ENCODE assay signal across 1 cellular context in the genomic region with DNA sequence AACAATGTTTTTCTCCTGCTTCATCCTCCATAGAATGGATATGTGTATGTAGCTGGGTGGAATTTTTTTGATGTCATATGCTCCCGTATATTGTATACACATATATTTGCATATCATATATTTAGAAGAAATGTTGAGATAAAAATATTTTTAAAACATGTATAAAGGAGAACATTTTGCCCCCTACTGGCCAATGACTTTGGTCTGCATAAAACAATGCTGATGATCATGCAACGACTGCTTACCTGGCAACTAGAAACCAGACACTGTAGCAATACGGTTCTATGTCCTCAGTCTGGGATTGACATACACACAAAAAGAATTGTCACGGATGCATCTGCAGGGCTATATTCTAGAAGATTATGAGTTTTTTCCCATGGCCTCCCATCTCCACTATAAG.
TF ChIP-seq lines count a peak whose summit lies in the region.

No MANE protein-coding gene starts in this region.

TF ChIP-seq in GM23338, 12 proteins besides CTCF, POLR2A, EP300 and RAD21 (continued from another document):
- TF ChIP-seq, protein P1, sequence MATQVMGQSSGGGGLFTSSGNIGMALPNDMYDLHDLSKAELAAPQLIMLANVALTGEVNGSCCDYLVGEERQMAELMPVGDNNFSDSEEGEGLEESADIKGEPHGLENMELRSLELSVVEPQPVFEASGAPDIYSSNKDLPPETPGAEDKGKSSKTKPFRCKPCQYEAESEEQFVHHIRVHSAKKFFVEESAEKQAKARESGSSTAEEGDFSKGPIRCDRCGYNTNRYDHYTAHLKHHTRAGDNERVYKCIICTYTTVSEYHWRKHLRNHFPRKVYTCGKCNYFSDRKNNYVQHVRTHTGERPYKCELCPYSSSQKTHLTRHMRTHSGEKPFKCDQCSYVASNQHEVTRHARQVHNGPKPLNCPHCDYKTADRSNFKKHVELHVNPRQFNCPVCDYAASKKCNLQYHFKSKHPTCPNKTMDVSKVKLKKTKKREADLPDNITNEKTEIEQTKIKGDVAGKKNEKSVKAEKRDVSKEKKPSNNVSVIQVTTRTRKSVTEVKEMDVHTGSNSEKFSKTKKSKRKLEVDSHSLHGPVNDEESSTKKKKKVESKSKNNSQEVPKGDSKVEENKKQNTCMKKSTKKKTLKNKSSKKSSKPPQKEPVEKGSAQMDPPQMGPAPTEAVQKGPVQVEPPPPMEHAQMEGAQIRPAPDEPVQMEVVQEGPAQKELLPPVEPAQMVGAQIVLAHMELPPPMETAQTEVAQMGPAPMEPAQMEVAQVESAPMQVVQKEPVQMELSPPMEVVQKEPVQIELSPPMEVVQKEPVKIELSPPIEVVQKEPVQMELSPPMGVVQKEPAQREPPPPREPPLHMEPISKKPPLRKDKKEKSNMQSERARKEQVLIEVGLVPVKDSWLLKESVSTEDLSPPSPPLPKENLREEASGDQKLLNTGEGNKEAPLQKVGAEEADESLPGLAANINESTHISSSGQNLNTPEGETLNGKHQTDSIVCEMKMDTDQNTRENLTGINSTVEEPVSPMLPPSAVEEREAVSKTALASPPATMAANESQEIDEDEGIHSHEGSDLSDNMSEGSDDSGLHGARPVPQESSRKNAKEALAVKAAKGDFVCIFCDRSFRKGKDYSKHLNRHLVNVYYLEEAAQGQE (IDR thresholded peaks at IDR 0.05; ENCODE audit: unreplicated experiment), result no peak
- TF ChIP-seq, protein P2, sequence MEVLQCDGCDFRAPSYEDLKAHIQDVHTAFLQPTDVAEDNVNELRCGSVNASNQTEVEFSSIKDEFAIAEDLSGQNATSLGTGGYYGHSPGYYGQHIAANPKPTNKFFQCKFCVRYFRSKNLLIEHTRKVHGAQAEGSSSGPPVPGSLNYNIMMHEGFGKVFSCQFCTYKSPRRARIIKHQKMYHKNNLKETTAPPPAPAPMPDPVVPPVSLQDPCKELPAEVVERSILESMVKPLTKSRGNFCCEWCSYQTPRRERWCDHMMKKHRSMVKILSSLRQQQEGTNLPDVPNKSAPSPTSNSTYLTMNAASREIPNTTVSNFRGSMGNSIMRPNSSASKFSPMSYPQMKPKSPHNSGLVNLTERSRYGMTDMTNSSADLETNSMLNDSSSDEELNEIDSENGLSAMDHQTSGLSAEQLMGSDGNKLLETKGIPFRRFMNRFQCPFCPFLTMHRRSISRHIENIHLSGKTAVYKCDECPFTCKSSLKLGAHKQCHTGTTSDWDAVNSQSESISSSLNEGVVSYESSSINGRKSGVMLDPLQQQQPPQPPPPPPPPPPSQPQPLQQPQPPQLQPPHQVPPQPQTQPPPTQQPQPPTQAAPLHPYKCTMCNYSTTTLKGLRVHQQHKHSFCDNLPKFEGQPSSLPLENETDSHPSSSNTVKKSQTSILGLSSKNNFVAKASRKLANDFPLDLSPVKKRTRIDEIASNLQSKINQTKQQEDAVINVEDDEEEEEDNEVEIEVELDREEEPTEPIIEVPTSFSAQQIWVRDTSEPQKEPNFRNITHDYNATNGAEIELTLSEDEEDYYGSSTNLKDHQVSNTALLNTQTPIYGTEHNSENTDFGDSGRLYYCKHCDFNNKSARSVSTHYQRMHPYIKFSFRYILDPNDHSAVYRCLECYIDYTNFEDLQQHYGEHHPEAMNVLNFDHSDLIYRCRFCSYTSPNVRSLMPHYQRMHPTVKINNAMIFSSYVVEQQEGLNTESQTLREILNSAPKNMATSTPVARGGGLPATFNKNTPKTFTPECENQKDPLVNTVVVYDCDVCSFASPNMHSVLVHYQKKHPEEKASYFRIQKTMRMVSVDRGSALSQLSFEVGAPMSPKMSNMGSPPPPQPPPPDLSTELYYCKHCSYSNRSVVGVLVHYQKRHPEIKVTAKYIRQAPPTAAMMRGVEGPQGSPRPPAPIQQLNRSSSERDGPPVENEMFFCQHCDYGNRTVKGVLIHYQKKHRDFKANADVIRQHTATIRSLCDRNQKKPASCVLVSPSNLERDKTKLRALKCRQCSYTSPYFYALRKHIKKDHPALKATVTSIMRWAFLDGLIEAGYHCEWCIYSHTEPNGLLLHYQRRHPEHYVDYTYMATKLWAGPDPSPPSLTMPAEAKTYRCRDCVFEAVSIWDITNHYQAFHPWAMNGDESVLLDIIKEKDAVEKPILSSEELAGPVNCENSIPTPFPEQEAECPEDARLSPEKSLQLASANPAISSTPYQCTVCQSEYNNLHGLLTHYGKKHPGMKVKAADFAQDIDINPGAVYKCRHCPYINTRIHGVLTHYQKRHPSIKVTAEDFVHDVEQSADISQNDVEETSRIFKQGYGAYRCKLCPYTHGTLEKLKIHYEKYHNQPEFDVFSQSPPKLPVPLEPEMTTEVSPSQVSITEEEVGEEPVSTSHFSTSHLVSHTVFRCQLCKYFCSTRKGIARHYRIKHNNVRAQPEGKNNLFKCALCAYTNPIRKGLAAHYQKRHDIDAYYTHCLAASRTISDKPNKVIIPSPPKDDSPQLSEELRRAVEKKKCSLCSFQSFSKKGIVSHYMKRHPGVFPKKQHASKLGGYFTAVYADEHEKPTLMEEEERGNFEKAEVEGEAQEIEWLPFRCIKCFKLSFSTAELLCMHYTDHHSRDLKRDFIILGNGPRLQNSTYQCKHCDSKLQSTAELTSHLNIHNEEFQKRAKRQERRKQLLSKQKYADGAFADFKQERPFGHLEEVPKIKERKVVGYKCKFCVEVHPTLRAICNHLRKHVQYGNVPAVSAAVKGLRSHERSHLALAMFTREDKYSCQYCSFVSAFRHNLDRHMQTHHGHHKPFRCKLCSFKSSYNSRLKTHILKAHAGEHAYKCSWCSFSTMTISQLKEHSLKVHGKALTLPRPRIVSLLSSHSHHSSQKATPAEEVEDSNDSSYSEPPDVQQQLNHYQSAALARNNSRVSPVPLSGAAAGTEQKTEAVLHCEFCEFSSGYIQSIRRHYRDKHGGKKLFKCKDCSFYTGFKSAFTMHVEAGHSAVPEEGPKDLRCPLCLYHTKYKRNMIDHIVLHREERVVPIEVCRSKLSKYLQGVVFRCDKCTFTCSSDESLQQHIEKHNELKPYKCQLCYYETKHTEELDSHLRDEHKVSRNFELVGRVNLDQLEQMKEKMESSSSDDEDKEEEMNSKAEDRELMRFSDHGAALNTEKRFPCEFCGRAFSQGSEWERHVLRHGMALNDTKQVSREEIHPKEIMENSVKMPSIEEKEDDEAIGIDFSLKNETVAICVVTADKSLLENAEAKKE (CRISPR knock-in tag; IDR thresholded peaks at IDR 0.05), result no peak
- TF ChIP-seq ZNF331 (CRISPR knock-in tag; IDR thresholded peaks at IDR 0.05; ENCODE audit: low read depth) (no peak), POLR2AphosphoS5 (IDR thresholded peaks at IDR 0.05; ENCODE audit: low read depth) (no peak)
